In genomic region chr17:50346313-50347086, GRCh38 we compare ENCODE assay signal across 8 cellular contexts. TPM values are rescaled to one million over a fixed set of nuclear protein-coding genes. Genes with fewer than 3 reads are reported as not detected.
DNase-seq lines count a peak whose midpoint lies in the region; ATAC-seq and TF ChIP-seq lines count a peak whose summit lies in the region.

No MANE protein-coding gene starts in this region.

- H3K27ac ChIP-seq in lung (ENCODE audit: low read depth in 1 of 2, low read length in 1 of 2), result peak overlapping the region; percentile 41 to 51

- peak overlapping the region; percentile 75 for H3K27ac Mint-ChIP-seq in chondrocyte (ENCODE audit: unreplicated experiment)

- peaks cover under 1% of the 10 kb centered on the region for H3K36me3 Mint-ChIP-seq in chondrocyte (ENCODE audit: low read depth)

- peak overlapping the region; percentile 63 for H3K4me3 ChIP-seq in lung

- 0 to 1% methylated on average over 44 to 55 of the region's 55 CpGs for WGBS in lung, 2 donors

- no peaks in the 10 kb centered on the region for H3K36me3 ChIP-seq in lung (ENCODE audit: control insufficient read depth in 2 of 2, insufficient read depth in 2 of 2, low read length in 2 of 2)

- peaks cover 0 to 13% of the 10 kb centered on the region in 2 donors for H3K4me1 ChIP-seq in lung (ENCODE audit: control insufficient read depth in 2 of 2, insufficient read depth in 2 of 2, low read length in 2 of 2)

- no peak for TF ChIP-seq CTCF in chondrocyte (IDR thresholded peaks at IDR 0.05)
- no peak for TF ChIP-seq CTCF in lung (IDR thresholded peaks at IDR 0.05; ENCODE audit: control extremely low read depth, extremely low read depth)

- H3K9me3 ChIP-seq in lung (ENCODE audit: control insufficient read depth in 2 of 2, insufficient read depth in 1 of 2, low read length in 1 of 2), result no peaks in the 10 kb centered on the region

- peaks cover 34% of the 10 kb centered on the region for H3K4me1 Mint-ChIP-seq in chondrocyte (ENCODE audit: low read depth)

- DNase-seq in Ammon's horn (ENCODE audit: low spot score) (peak; percentile 33), T-helper 9 cell (peak; percentile 25), chondrocyte (ENCODE audit: low spot score) (peak; percentile 92), lung (ENCODE audit: low spot score) (peak; percentile 55), NCI-H128 (lab: John Stamatoyannopoulos, UW; ENCODE audit: unreplicated experiment) (no peak)
- peak; percentile 21 for DNase-seq in stimulated activated CD8-positive, alpha-beta memory T cell treated with anti-CD3 and anti-CD28 coated beads, Interleukin-12 subunit alpha, Interleukin-12 subunit beta, amount 100 ng/mL, for 4 hours (ENCODE audit: low read depth)

- H3K27me3 Mint-ChIP-seq in chondrocyte (ENCODE audit: low read depth), result no peaks in the 10 kb centered on the region

- H3K9me3 Mint-ChIP-seq in chondrocyte (ENCODE audit: low read depth), result no peaks in the 10 kb centered on the region

- peak overlapping the region; percentile 95 for H3K4me3 Mint-ChIP-seq in chondrocyte (ENCODE audit: unreplicated experiment)

- no peaks in the 10 kb centered on the region for H3K27me3 ChIP-seq in lung (ENCODE audit: control insufficient read depth, insufficient read depth)

- peak; percentile 45 for ATAC-seq in GM19023 (IDR thresholded peaks at IDR 0.05; ENCODE audit: unreplicated experiment)
- peak; percentile 45 for ATAC-seq in HG03135 (IDR thresholded peaks at IDR 0.05; ENCODE audit: unreplicated experiment)
- ATAC-seq in lung (ENCODE audit: insufficient read depth, low FRiP score), result peak; percentile 15

RNA-seq across cellular contexts. Expression of gene XYLT2, which starts 0.6 kb away (rescaled TPM):
- total RNA-seq in chondrocyte (33.5 to 34.1 TPM (median 33.7 TPM) in 3 replicates), lung (10 to 100 TPM; 20.9 to 28.5 TPM)
- polyA plus RNA-seq in lung, result 10 to 100 TPM in 1 of 2 donors, 1 to 10 TPM in 1; 9.6 to 11.5 TPM

RNA-seq across cellular contexts. Expression of gene MRPL27, which starts 26.5 kb away (rescaled TPM):
- total RNA-seq in chondrocyte, result 48.7 to 61.4 TPM (median 49.8 TPM) in 3 replicates
- total RNA-seq in lung, result 10 to 100 TPM; 33.5 to 58.1 TPM
- 100 to 1,000 TPM in 1 of 2 donors, 10 to 100 TPM in 1; 98.6 to 176 TPM for polyA plus RNA-seq in lung

RNA-seq across cellular contexts. Expression of gene EME1, which starts 26.5 kb away (rescaled TPM):
- total RNA-seq in chondrocyte (1.9 to 6.8 TPM (median 2.5 TPM) in 3 replicates), lung (1 to 10 TPM; 1.5 to 2.8 TPM)
- 1 to 10 TPM in 1 of 2 donors, under 1 TPM in 1; 0.55 to 2.1 TPM for polyA plus RNA-seq in lung

RNA-seq across cellular contexts. Expression of gene LRRC59, which starts 50.8 kb away (rescaled TPM):
- 144 to 162 TPM (median 148 TPM) in 3 replicates for total RNA-seq in chondrocyte
- total RNA-seq in lung, result 100 to 1,000 TPM in 1 of 2 donors, 10 to 100 TPM in 1; 43.8 to 117 TPM
- polyA plus RNA-seq in lung, result 100 to 1,000 TPM in 1 of 2 donors, 10 to 100 TPM in 1; 46.8 to 112 TPM
